In the genomic region with DNA sequence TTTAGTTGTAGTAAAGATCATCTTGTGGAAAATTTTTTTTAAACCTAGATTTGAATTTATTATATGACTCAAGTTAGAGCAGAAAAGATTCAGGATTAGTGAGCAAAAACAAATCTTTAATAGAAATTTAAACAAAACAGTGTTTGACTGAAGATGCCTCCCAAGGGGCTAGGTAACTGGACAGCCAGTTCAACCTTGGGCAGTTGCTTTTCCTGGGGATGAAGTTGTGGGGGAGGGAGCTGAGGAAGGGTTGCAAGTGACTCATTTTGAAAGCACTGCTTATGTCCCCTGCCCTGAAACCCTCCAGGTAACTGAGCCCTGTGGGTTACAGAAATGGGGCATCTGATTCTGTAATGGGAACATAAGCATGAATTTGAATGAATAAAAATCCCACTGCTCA, we compare ENCODE assay signal across 1 cellular context.
TF ChIP-seq lines count a peak whose summit lies in the region.

No MANE protein-coding gene starts in this region.

TF ChIP-seq in GM12878, 131 proteins besides CTCF, POLR2A, EP300 and RAD21 (continued from another document and continues in another):
- TF ChIP-seq MYC (IDR thresholded peaks at IDR 0.05; ENCODE audit: insufficient read depth, insufficient read length, insufficient replicate concordance, low read length, severe bottlenecking) (no peak), SREBF1 (IDR thresholded peaks at IDR 0.05; ENCODE audit: low read length) (no peak), IKZF2 (IDR thresholded peaks at IDR 0.05) (peak; percentile 84 to 90), RFX5 (IDR thresholded peaks at IDR 0.05; ENCODE audit: low read depth, low read length) (no peak), MTA3 (IDR thresholded peaks at IDR 0.05; ENCODE audit: borderline replicate concordance, low read length) (peak; percentile 73; the same call in 1 of the 2 replicates), POLR2AphosphoS5 (IDR thresholded peaks at IDR 0.05; ENCODE audit: low read length) (no peak), FOXK2 (IDR thresholded peaks at IDR 0.05) (no peak), FOS (IDR thresholded peaks at IDR 0.05; ENCODE audit: borderline replicate concordance, extremely low read depth, insufficient read length) (no peak), ZNF24 (IDR thresholded peaks at IDR 0.05) (peak; percentile 49; the same call in 1 of the 2 replicates), HCFC1 (IDR thresholded peaks at IDR 0.05; ENCODE audit: low read length) (no peak), PAX8 (IDR thresholded peaks at IDR 0.05) (no peak), RAD51 (IDR thresholded peaks at IDR 0.05) (no peak), RBBP5 (conservative IDR thresholded peaks at IDR 0.05) (no peak), ESRRA (IDR thresholded peaks at IDR 0.05; ENCODE audit: low read length) (no peak), CBX5 (IDR thresholded peaks at IDR 0.05; ENCODE audit: low read depth) (no peak), MEF2B (IDR thresholded peaks at IDR 0.05; ENCODE audit: partially characterized antibody, poor library complexity, severe bottlenecking) (peak; percentile 60), DPF2 (IDR thresholded peaks at IDR 0.05) (peak; percentile 81), YBX1 (IDR thresholded peaks at IDR 0.05) (no peak), NR2C1 (IDR thresholded peaks at IDR 0.05) (no peak), TBL1XR1 (IDR thresholded peaks at IDR 0.05; ENCODE audit: low read depth, low read length) (no peak), MXI1 (IDR thresholded peaks at IDR 0.05; ENCODE audit: low read depth, low read length) (no peak), ATF7 (IDR thresholded peaks at IDR 0.05; ENCODE audit: low read depth) (no peak), SREBF2 (IDR thresholded peaks at IDR 0.05; ENCODE audit: low read length) (no peak), BCL11A (IDR thresholded peaks at IDR 0.05; ENCODE audit: low read depth, low read length) (peak; percentile 46; the same call in 1 of the 2 replicates), NRF1 (conservative IDR thresholded peaks at IDR 0.05; ENCODE audit: low read depth, low read length) (no peak), CHD2 (IDR thresholded peaks at IDR 0.05; ENCODE audit: borderline replicate concordance, low read depth, low read length) (0 out of 2 replicates have a peak, but pooled peaks have one; percentile 53), WRNIP1 (IDR thresholded peaks at IDR 0.05; ENCODE audit: borderline replicate concordance, low read depth, low read length) (no peak), PAX5 (IDR thresholded peaks at IDR 0.05; ENCODE audit: borderline replicate concordance, low read depth, low read length) (peak; percentile 48; the same call in 1 of the 2 replicates), GATAD2B (conservative IDR thresholded peaks at IDR 0.05; ENCODE audit: low read depth) (no peak; the same call in 1 of the 2 replicates), SMAD1 (IDR thresholded peaks at IDR 0.05; ENCODE audit: low read depth, partially characterized antibody) (no peak), RELA (IDR thresholded peaks at IDR 0.05; ENCODE audit: borderline replicate concordance, partially characterized antibody) (no peak), SUPT20H (IDR thresholded peaks at IDR 0.05; ENCODE audit: borderline replicate concordance, control insufficient read depth, low read depth, low read length) (no peak), TCF3 (IDR thresholded peaks at IDR 0.05; ENCODE audit: borderline replicate concordance, insufficient read depth, low read depth, low read length) (0 out of 2 replicates have a peak, but pooled peaks have one; percentile 11), SMAD5 (IDR thresholded peaks at IDR 0.05; ENCODE audit: low read depth) (no peak)
- TF ChIP-seq, protein P1, sequence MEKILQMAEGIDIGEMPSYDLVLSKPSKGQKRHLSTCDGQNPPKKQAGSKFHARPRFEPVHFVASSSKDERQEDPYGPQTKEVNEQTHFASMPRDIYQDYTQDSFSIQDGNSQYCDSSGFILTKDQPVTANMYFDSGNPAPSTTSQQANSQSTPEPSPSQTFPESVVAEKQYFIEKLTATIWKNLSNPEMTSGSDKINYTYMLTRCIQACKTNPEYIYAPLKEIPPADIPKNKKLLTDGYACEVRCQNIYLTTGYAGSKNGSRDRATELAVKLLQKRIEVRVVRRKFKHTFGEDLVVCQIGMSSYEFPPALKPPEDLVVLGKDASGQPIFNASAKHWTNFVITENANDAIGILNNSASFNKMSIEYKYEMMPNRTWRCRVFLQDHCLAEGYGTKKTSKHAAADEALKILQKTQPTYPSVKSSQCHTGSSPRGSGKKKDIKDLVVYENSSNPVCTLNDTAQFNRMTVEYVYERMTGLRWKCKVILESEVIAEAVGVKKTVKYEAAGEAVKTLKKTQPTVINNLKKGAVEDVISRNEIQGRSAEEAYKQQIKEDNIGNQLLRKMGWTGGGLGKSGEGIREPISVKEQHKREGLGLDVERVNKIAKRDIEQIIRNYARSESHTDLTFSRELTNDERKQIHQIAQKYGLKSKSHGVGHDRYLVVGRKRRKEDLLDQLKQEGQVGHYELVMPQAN (conservative IDR thresholded peaks at IDR 0.05), result no peak
- TF ChIP-seq, protein P2, sequence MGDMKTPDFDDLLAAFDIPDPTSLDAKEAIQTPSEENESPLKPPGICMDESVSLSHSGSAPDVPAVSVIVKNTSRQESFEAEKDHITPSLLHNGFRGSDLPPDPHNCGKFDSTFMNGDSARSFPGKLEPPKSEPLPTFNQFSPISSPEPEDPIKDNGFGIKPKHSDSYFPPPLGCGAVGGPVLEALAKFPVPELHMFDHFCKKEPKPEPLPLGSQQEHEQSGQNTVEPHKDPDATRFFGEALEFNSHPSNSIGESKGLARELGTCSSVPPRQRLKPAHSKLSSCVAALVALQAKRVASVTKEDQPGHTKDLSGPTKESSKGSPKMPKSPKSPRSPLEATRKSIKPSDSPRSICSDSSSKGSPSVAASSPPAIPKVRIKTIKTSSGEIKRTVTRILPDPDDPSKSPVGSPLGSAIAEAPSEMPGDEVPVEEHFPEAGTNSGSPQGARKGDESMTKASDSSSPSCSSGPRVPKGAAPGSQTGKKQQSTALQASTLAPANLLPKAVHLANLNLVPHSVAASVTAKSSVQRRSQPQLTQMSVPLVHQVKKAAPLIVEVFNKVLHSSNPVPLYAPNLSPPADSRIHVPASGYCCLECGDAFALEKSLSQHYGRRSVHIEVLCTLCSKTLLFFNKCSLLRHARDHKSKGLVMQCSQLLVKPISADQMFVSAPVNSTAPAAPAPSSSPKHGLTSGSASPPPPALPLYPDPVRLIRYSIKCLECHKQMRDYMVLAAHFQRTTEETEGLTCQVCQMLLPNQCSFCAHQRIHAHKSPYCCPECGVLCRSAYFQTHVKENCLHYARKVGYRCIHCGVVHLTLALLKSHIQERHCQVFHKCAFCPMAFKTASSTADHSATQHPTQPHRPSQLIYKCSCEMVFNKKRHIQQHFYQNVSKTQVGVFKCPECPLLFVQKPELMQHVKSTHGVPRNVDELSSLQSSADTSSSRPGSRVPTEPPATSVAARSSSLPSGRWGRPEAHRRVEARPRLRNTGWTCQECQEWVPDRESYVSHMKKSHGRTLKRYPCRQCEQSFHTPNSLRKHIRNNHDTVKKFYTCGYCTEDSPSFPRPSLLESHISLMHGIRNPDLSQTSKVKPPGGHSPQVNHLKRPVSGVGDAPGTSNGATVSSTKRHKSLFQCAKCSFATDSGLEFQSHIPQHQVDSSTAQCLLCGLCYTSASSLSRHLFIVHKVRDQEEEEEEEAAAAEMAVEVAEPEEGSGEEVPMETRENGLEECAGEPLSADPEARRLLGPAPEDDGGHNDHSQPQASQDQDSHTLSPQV (IDR thresholded peaks at IDR 0.05), result no peak
- TF ChIP-seq, protein P3, sequence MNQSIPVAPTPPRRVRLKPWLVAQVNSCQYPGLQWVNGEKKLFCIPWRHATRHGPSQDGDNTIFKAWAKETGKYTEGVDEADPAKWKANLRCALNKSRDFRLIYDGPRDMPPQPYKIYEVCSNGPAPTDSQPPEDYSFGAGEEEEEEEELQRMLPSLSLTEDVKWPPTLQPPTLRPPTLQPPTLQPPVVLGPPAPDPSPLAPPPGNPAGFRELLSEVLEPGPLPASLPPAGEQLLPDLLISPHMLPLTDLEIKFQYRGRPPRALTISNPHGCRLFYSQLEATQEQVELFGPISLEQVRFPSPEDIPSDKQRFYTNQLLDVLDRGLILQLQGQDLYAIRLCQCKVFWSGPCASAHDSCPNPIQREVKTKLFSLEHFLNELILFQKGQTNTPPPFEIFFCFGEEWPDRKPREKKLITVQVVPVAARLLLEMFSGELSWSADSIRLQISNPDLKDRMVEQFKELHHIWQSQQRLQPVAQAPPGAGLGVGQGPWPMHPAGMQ (IDR thresholded peaks at IDR 0.05; ENCODE audit: borderline replicate concordance), result no peak
- TF ChIP-seq, protein P4, sequence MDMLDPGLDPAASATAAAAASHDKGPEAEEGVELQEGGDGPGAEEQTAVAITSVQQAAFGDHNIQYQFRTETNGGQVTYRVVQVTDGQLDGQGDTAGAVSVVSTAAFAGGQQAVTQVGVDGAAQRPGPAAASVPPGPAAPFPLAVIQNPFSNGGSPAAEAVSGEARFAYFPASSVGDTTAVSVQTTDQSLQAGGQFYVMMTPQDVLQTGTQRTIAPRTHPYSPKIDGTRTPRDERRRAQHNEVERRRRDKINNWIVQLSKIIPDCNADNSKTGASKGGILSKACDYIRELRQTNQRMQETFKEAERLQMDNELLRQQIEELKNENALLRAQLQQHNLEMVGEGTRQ (IDR thresholded peaks at IDR 0.05; ENCODE audit: borderline replicate concordance, low read depth, low read length), result no peak
- TF ChIP-seq, protein P5, sequence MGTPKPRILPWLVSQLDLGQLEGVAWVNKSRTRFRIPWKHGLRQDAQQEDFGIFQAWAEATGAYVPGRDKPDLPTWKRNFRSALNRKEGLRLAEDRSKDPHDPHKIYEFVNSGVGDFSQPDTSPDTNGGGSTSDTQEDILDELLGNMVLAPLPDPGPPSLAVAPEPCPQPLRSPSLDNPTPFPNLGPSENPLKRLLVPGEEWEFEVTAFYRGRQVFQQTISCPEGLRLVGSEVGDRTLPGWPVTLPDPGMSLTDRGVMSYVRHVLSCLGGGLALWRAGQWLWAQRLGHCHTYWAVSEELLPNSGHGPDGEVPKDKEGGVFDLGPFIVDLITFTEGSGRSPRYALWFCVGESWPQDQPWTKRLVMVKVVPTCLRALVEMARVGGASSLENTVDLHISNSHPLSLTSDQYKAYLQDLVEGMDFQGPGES (IDR thresholded peaks at IDR 0.05), result no peak
- TF ChIP-seq, protein P6, sequence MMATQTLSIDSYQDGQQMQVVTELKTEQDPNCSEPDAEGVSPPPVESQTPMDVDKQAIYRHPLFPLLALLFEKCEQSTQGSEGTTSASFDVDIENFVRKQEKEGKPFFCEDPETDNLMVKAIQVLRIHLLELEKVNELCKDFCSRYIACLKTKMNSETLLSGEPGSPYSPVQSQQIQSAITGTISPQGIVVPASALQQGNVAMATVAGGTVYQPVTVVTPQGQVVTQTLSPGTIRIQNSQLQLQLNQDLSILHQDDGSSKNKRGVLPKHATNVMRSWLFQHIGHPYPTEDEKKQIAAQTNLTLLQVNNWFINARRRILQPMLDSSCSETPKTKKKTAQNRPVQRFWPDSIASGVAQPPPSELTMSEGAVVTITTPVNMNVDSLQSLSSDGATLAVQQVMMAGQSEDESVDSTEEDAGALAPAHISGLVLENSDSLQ (IDR thresholded peaks at IDR 0.05), result no peak
- TF ChIP-seq, protein P7, sequence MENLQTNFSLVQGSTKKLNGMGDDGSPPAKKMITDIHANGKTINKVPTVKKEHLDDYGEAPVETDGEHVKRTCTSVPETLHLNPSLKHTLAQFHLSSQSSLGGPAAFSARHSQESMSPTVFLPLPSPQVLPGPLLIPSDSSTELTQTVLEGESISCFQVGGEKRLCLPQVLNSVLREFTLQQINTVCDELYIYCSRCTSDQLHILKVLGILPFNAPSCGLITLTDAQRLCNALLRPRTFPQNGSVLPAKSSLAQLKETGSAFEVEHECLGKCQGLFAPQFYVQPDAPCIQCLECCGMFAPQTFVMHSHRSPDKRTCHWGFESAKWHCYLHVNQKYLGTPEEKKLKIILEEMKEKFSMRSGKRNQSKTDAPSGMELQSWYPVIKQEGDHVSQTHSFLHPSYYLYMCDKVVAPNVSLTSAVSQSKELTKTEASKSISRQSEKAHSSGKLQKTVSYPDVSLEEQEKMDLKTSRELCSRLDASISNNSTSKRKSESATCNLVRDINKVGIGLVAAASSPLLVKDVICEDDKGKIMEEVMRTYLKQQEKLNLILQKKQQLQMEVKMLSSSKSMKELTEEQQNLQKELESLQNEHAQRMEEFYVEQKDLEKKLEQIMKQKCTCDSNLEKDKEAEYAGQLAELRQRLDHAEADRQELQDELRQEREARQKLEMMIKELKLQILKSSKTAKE (IDR thresholded peaks at IDR 0.05; ENCODE audit: low read depth, poor library complexity, severe bottlenecking), result peak; percentile 18
- TF ChIP-seq, protein P8, sequence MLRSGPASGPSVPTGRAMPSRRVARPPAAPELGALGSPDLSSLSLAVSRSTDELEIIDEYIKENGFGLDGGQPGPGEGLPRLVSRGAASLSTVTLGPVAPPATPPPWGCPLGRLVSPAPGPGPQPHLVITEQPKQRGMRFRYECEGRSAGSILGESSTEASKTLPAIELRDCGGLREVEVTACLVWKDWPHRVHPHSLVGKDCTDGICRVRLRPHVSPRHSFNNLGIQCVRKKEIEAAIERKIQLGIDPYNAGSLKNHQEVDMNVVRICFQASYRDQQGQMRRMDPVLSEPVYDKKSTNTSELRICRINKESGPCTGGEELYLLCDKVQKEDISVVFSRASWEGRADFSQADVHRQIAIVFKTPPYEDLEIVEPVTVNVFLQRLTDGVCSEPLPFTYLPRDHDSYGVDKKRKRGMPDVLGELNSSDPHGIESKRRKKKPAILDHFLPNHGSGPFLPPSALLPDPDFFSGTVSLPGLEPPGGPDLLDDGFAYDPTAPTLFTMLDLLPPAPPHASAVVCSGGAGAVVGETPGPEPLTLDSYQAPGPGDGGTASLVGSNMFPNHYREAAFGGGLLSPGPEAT (IDR thresholded peaks at IDR 0.05; ENCODE audit: low read depth), result peak; percentile 48; the same call in 1 of the 2 replicates
- TF ChIP-seq, protein P9, sequence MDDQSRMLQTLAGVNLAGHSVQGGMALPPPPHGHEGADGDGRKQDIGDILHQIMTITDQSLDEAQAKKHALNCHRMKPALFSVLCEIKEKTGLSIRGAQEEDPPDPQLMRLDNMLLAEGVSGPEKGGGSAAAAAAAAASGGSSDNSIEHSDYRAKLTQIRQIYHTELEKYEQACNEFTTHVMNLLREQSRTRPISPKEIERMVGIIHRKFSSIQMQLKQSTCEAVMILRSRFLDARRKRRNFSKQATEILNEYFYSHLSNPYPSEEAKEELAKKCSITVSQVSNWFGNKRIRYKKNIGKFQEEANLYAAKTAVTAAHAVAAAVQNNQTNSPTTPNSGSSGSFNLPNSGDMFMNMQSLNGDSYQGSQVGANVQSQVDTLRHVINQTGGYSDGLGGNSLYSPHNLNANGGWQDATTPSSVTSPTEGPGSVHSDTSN (IDR thresholded peaks at IDR 0.05; ENCODE audit: insufficient replicate concordance, low read depth, low read length), result no peak
- TF ChIP-seq, protein P10, sequence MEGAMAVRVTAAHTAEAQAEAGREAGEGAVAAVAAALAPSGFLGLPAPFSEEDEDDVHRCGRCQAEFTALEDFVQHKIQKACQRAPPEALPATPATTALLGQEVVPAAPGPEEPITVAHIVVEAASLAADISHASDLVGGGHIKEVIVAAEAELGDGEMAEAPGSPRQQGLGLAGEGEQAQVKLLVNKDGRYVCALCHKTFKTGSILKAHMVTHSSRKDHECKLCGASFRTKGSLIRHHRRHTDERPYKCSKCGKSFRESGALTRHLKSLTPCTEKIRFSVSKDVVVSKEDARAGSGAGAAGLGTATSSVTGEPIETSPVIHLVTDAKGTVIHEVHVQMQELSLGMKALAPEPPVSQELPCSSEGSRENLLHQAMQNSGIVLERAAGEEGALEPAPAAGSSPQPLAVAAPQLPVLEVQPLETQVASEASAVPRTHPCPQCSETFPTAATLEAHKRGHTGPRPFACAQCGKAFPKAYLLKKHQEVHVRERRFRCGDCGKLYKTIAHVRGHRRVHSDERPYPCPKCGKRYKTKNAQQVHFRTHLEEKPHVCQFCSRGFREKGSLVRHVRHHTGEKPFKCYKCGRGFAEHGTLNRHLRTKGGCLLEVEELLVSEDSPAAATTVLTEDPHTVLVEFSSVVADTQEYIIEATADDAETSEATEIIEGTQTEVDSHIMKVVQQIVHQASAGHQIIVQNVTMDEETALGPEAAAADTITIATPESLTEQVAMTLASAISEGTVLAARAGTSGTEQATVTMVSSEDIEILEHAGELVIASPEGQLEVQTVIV (IDR thresholded peaks at IDR 0.05; ENCODE audit: borderline replicate concordance, partially characterized antibody), result no peak
